ENCODE assay signal across 1 cellular context in the genomic region with DNA sequence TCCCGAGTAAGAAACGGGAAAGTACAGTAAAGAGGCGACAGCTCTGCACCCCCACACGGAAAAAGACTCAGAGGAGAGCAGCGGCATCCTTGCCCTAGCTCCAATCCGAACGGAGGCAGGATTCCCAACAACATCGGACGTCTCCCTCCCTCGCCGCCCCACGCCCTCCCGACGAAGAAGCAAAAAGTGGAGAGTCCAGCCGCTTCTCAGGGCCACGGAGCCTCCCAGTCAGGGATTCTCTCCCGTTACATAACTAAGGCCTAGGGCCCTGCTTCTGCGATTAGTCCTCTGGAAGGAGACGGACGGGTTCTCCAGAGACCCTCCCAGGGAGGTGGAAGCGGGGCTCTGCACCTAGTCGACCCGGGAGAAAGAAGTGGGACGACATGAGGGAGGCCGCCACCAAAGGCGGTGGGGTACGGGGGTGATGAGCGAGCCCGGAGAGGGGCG.
TF ChIP-seq lines count a peak whose summit lies in the region.

No MANE protein-coding gene starts in this region.

TF ChIP-seq in HEK293, 187 proteins besides CTCF, POLR2A, EP300 and RAD21 (continued from another document):
- TF ChIP-seq, protein P1, sequence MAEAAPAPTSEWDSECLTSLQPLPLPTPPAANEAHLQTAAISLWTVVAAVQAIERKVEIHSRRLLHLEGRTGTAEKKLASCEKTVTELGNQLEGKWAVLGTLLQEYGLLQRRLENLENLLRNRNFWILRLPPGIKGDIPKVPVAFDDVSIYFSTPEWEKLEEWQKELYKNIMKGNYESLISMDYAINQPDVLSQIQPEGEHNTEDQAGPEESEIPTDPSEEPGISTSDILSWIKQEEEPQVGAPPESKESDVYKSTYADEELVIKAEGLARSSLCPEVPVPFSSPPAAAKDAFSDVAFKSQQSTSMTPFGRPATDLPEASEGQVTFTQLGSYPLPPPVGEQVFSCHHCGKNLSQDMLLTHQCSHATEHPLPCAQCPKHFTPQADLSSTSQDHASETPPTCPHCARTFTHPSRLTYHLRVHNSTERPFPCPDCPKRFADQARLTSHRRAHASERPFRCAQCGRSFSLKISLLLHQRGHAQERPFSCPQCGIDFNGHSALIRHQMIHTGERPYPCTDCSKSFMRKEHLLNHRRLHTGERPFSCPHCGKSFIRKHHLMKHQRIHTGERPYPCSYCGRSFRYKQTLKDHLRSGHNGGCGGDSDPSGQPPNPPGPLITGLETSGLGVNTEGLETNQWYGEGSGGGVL (tag by site-specific recombination; IDR thresholded peaks at IDR 0.05), result peak; percentile 15; the same call in 1 of the 2 replicates
- no peak for TF ChIP-seq ZNF621 (tag by site-specific recombination; IDR thresholded peaks at IDR 0.05)
- TF ChIP-seq GLIS2 (tag by site-specific recombination; IDR thresholded peaks at IDR 0.05), result peak; percentile 33; the same call in 1 of the 2 replicates
- TF ChIP-seq, protein P2, sequence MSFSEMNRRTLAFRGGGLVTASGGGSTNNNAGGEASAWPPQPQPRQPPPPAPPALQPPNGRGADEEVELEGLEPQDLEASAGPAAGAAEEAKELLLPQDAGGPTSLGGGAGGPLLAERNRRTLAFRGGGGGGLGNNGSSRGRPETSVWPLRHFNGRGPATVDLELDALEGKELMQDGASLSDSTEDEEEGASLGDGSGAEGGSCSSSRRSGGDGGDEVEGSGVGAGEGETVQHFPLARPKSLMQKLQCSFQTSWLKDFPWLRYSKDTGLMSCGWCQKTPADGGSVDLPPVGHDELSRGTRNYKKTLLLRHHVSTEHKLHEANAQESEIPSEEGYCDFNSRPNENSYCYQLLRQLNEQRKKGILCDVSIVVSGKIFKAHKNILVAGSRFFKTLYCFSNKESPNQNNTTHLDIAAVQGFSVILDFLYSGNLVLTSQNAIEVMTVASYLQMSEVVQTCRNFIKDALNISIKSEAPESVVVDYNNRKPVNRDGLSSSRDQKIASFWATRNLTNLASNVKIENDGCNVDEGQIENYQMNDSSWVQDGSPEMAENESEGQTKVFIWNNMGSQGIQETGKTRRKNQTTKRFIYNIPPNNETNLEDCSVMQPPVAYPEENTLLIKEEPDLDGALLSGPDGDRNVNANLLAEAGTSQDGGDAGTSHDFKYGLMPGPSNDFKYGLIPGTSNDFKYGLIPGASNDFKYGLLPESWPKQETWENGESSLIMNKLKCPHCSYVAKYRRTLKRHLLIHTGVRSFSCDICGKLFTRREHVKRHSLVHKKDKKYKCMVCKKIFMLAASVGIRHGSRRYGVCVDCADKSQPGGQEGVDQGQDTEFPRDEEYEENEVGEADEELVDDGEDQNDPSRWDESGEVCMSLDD (tag by site-specific recombination; IDR thresholded peaks at IDR 0.05), result peak; percentile 27; the same call in 1 of the 2 replicates
- TF ChIP-seq, protein P3, sequence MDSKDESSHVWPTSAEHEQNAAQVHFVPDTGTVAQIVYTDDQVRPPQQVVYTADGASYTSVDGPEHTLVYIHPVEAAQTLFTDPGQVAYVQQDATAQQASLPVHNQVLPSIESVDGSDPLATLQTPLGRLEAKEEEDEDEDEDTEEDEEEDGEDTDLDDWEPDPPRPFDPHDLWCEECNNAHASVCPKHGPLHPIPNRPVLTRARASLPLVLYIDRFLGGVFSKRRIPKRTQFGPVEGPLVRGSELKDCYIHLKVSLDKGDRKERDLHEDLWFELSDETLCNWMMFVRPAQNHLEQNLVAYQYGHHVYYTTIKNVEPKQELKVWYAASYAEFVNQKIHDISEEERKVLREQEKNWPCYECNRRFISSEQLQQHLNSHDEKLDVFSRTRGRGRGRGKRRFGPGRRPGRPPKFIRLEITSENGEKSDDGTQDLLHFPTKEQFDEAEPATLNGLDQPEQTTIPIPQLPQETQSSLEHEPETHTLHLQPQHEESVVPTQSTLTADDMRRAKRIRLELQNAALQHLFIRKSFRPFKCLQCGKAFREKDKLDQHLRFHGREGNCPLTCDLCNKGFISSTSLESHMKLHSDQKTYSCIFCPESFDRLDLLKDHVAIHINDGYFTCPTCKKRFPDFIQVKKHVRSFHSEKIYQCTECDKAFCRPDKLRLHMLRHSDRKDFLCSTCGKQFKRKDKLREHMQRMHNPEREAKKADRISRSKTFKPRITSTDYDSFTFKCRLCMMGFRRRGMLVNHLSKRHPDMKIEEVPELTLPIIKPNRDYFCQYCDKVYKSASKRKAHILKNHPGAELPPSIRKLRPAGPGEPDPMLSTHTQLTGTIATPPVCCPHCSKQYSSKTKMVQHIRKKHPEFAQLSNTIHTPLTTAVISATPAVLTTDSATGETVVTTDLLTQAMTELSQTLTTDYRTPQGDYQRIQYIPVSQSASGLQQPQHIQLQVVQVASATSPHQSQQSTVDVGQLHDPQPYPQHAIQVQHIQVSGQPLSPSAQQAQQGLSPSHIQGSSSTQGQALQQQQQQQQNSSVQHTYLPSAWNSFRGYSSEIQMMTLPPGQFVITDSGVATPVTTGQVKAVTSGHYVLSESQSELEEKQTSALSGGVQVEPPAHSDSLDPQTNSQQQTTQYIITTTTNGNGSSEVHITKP (tag by site-specific recombination; IDR thresholded peaks at IDR 0.05), result peak; percentile 7; the same call in 1 of the 2 replicates
- TF ChIP-seq ZBTB20 (tag by site-specific recombination; IDR thresholded peaks at IDR 0.05), result peak; percentile 55; the same call in 1 of the 2 replicates
